In genomic region chr5:134526483-134527155, GRCh38 we compare ENCODE assay signal across 8 cellular contexts. TPM values are rescaled to one million over a fixed set of nuclear protein-coding genes. Genes with fewer than 3 reads are reported as not detected.
DNase-seq lines count a peak whose midpoint lies in the region; ATAC-seq and TF ChIP-seq lines count a peak whose summit lies in the region.

No MANE protein-coding gene starts in this region.

- TF ChIP-seq CTCF in hepatocyte (IDR thresholded peaks at IDR 0.05; ENCODE audit: poor library complexity), result peak; percentile 32

- peaks cover 45% of the 10 kb centered on the region for H3K79me2 ChIP-seq in hepatocyte

- H3K27ac ChIP-seq in angular gyrus (ENCODE audit: low read depth, low read length) (peak overlapping the region; percentile 97), hepatocyte (peak overlapping the region; percentile 99)

- in situ Hi-C loops in Caki2 (cut with HindIII; ENCODE audit: low pct_unique_long_range_greater_than_20kb, low sequenced_read_pairs), result no loop called here

- peak overlapping the region; percentile 59 for H3K4me3 ChIP-seq in hepatocyte

- peak overlapping the region; percentile 86 for H2AFZ ChIP-seq in hepatocyte

- H3K4me1 ChIP-seq in hepatocyte (ENCODE audit: insufficient read depth), result peaks cover 46% of the 10 kb centered on the region

- H3K36me3 ChIP-seq in hepatocyte (replicated peaks; ENCODE audit: insufficient read depth, low read depth), result no peaks in the 10 kb centered on the region

- H3K4me2 ChIP-seq in hepatocyte, result peak overlapping the region; percentile 94

- no peaks in the 10 kb centered on the region for H3K9me3 ChIP-seq in hepatocyte (ENCODE audit: low read depth)

- H3K9me2 ChIP-seq in hepatocyte (replicated peaks; ENCODE audit: insufficient read depth), result no peaks in the 10 kb centered on the region

- peak; percentile 82 for DNase-seq in Caki2 (ENCODE audit: low read depth)
- DNase-seq in HuH-7 (ENCODE audit: low spot score), result peak; percentile 76
- peak; percentile 76 for DNase-seq in SKM-1 treated with dmso at 0.1 percent for 144 hours (lab: John Stamatoyannopoulos, UW; ENCODE audit: unreplicated experiment)
- peak; percentile 90 for DNase-seq in hepatocyte (ENCODE audit: low spot score)
- DNase-seq in retina, result peak; percentile 82
- no peak for DNase-seq in OCI-M2 (lab: John Stamatoyannopoulos, UW; ENCODE audit: unreplicated experiment)

- H4K20me1 ChIP-seq in hepatocyte (ENCODE audit: insufficient read depth, poor library complexity, severe bottlenecking), result peaks cover 32% of the 10 kb centered on the region

- ATAC-seq in GM21381 (IDR thresholded peaks at IDR 0.05; ENCODE audit: unreplicated experiment), result peak; percentile 28

- H3K27me3 ChIP-seq in hepatocyte, result no peaks in the 10 kb centered on the region

- WGBS in hepatocyte (ENCODE audit: low lambda C conversion rate, missing lambda C conversion rate), result 2% methylated on average over 27 of the region's 61 CpGs

RNA-seq across cellular contexts. Expression of gene JADE2, which starts 1.1 kb away (rescaled TPM):
- total RNA-seq in Caki2 (2014; rRNA removed; shearing (Covaris generic); ENCODE audit: low replicate concordance), result 36.4 and 36.9 TPM in 2 replicates
- 35.4 and 36.1 TPM in 2 replicates for total RNA-seq in hepatocyte
- polyA plus RNA-seq in hepatocyte, result 14.9 and 15.2 TPM in 2 replicates
